2 cellular contexts compared by ENCODE assay signal in the genomic region with DNA sequence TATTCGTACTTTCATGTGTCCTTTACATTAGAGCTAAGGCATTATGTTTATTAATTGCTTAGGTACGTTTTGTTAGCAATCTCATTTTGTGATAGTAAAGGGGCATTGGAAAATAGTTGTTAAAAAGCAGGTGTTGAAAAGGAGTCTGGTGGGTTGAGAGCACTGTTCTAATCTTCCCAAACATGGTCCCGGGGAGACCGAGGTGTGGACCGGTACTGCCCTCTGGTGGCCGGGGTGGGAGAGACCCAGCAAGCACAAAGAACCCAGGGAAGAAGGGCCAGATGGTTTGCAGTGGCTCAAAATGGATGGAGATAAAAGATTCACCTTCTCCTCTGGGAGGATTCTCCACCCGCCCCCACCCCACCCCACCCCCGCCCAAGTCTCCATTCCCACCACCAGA.
TF ChIP-seq lines count a peak whose summit lies in the region.

No MANE protein-coding gene starts in this region.

TF ChIP-seq in A549, 52 proteins besides CTCF, POLR2A, EP300 and RAD21:
- peak; percentile 73 for TF ChIP-seq SMC3 (IDR thresholded peaks at IDR 0.05)
- TF ChIP-seq, protein P1, sequence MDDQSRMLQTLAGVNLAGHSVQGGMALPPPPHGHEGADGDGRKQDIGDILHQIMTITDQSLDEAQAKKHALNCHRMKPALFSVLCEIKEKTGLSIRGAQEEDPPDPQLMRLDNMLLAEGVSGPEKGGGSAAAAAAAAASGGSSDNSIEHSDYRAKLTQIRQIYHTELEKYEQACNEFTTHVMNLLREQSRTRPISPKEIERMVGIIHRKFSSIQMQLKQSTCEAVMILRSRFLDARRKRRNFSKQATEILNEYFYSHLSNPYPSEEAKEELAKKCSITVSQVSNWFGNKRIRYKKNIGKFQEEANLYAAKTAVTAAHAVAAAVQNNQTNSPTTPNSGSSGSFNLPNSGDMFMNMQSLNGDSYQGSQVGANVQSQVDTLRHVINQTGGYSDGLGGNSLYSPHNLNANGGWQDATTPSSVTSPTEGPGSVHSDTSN (IDR thresholded peaks at IDR 0.05), result no peak

TF ChIP-seq in IMR-90, 13 proteins besides CTCF, POLR2A, EP300 and RAD21:
- TF ChIP-seq SMC3 (IDR thresholded peaks at IDR 0.05; ENCODE audit: low read depth, low read length), result peak; percentile 51
- TF ChIP-seq BHLHE40 (IDR thresholded peaks at IDR 0.05; ENCODE audit: low read depth, low read length), result no peak
